In genomic region chr5:78317515-78317914, GRCh38 we compare ENCODE assay signal across 17 cellular contexts. TPM values are rescaled to one million over a fixed set of nuclear protein-coding genes. Genes with fewer than 3 reads are reported as not detected.
DNase-seq lines count a peak whose midpoint lies in the region; FAIRE-seq and TF ChIP-seq lines count a peak whose summit lies in the region.
"Had no signal": no experiment of that assay in that cellular context is flagged by ENCODE, and none has a peak within 500 bp of the region (broad histone marks: within the 10 kb centered on the region; RNA-seq: fewer than 3 reads in every experiment).

No MANE protein-coding gene starts in this region.

- TF ChIP-seq RAD21 in H1 (IDR thresholded peaks at IDR 0.05 in 1 of 2, conservative IDR thresholded peaks at IDR 0.05 in 1 of 2; ENCODE audit: low read depth in 2 of 2, low read length in 2 of 2): no peak

- no peaks in the 10 kb centered on the region for H3K9me2 ChIP-seq in MM.1S (replicated peaks; ENCODE audit: insufficient read depth, low read length)

- TF ChIP-seq EP300 in H1 (IDR thresholded peaks at IDR 0.05; ENCODE audit: borderline replicate concordance in 1 of 2, low read depth in 2 of 2, low read length in 2 of 2): no peak

- 91% methylated on average over 5 of the region's 5 CpGs; no CpG with 5 or more reads in 1 of the 2 experiments for WGBS in H1 (ENCODE audit: extremely low coverage in 1 of 2, insufficient coverage in 1 of 2, insufficient read length in 1 of 2, insufficient replicate concordance in 2 of 2, low coverage in 1 of 2, low lambda C conversion rate in 2 of 2, missing lambda C conversion rate in 1 of 2), 2 experiments
- WGBS in trophoblast cell (ENCODE audit: extremely low coverage, insufficient coverage, insufficient read length): no CpG with 5 or more reads among the region's 5 CpGs

- H4K12ac ChIP-seq in trophoblast cell (ENCODE audit: low read depth, low read length): no peak overlapping the region

- no peak overlapping the region for H3K14ac ChIP-seq in H1 (ENCODE audit: insufficient read length)
- H3K14ac ChIP-seq in trophoblast cell (ENCODE audit: low read length): no peak overlapping the region

- H3K4ac ChIP-seq in H1 (replicated peaks; ENCODE audit: insufficient read length, low read depth, low read length): no peak overlapping the region
- no peak overlapping the region for H3K4ac ChIP-seq in trophoblast cell (ENCODE audit: low read depth, low read length)

- no peak for TF ChIP-seq POLR2A in GM12891 (IDR thresholded peaks at IDR 0.05; ENCODE audit: low read depth, low read length)
- TF ChIP-seq POLR2A in H1 (IDR thresholded peaks at IDR 0.05; ENCODE audit: control extremely low read depth in 1 of 2, low read depth in 2 of 2, low read length in 2 of 2): no peak

- DNase-seq in GM12891 (ENCODE audit: insufficient read length, low spot score) (no peak), MM.1S (no peak), H1 (ENCODE audit: low read depth in 1 of 2, low spot score in 2 of 2) (no peak), trophoblast cell (no peak), GM03348 (ENCODE audit: low spot score) (no peak), NCI-H2081 (lab: John Stamatoyannopoulos, UW) (no peak), NCI-H226 (no peak)
- DNase-seq: AML-193; Caco-2; CD4-positive, alpha-beta T cell had no signal

- no peaks in the 10 kb centered on the region for H3F3A ChIP-seq in MM.1S (ENCODE audit: insufficient read depth, low read length)

- H3K18ac ChIP-seq in H1 (ENCODE audit: extremely low read depth, low read length): no peak overlapping the region
- no peak overlapping the region for H3K18ac ChIP-seq in trophoblast cell (ENCODE audit: low read length)

- H3K9me3 ChIP-seq in MM.1S (replicated peaks; ENCODE audit: insufficient read depth, low read length) (no peaks in the 10 kb centered on the region), H1 (ENCODE audit: insufficient read depth in 2 of 2, low read depth in 1 of 2, low read length in 1 of 2) (peaks cover 0 to 4% of the 10 kb centered on the region in 2 experiments; a peak in 1 of 4 replicates), trophoblast cell (ENCODE audit: insufficient read depth, low read depth, low read length) (no peaks in the 10 kb centered on the region)
- H3K9me3 ChIP-seq: Caco-2, HAP-1 had no signal

- no peak for TF ChIP-seq CTCF in MM.1S (IDR thresholded peaks at IDR 0.05; ENCODE audit: low read length)
- TF ChIP-seq CTCF in H1 (IDR thresholded peaks at IDR 0.05; ENCODE audit: control extremely low read depth in 1 of 3, insufficient read depth in 1 of 3, low read depth in 1 of 3, low read length in 3 of 3): no peak

- H3K27me3 ChIP-seq in MM.1S (replicated peaks; ENCODE audit: insufficient read depth, low read length): no peaks in the 10 kb centered on the region
- H3K27me3 ChIP-seq in H1 (replicated peaks in 1 of 4; ENCODE audit: control insufficient read depth in 3 of 4, extremely low read depth in 1 of 4, insufficient read depth in 3 of 4, low read length in 3 of 4): no peaks in the 10 kb centered on the region
- H3K27me3 ChIP-seq in trophoblast cell (ENCODE audit: insufficient read depth, low read length): no peaks in the 10 kb centered on the region

- H2AFZ ChIP-seq in MM.1S (ENCODE audit: low read length) (0 out of 2 replicates have a peak overlapping the region, but pooled peaks have one; percentile 11), H1 (ENCODE audit: low read length) (0 out of 2 replicates have a peak overlapping the region, but pooled peaks have one; percentile 22), trophoblast cell (ENCODE audit: insufficient read depth, low read length, poor library complexity) (no peak overlapping the region)

- H4K20me1 ChIP-seq in MM.1S (ENCODE audit: insufficient read depth, low read length) (no peaks in the 10 kb centered on the region), H1 (replicated peaks in 1 of 2; ENCODE audit: control insufficient read depth in 1 of 2, insufficient read depth in 2 of 2, low read length in 2 of 2) (no peaks in the 10 kb centered on the region)

- CTCF ChIA-PET in H1 (lab: Charles Lee; ENCODE audit: partially characterized antibody): interaction anchor here (0.6 kb wide), 1 partner anchor 681 kb away, joined by 3 read pairs; no protein-coding TSS in a partner anchor

- H3K4me1 ChIP-seq in MM.1S (ENCODE audit: low read length): no peaks in the 10 kb centered on the region
- H3K4me1 ChIP-seq in H1 (replicated peaks in 1 of 4; ENCODE audit: control insufficient read depth in 3 of 4, insufficient read depth in 4 of 4, low read length in 3 of 4): no peaks in the 10 kb centered on the region
- H3K4me1 ChIP-seq in trophoblast cell (ENCODE audit: control insufficient read depth in 1 of 2, insufficient read depth in 2 of 2, low read length in 2 of 2): no peaks in the 10 kb centered on the region
- H3K4me1 ChIP-seq: A549, Caco-2 had no signal

- POLR2A ChIA-PET in H1 (lab: Charles Lee; ENCODE audit: partially characterized antibody): interaction anchor here (1.3 kb wide), 1 partner anchor 172 kb away, joined by 3 read pairs; no protein-coding TSS in a partner anchor

- H3K4me3 ChIP-seq in MM.1S (ENCODE audit: low read length): no peak overlapping the region
- H3K4me3 ChIP-seq in H1 (ENCODE audit: extremely low read depth in 1 of 4, insufficient read depth in 2 of 4, low read depth in 3 of 4, low read length in 4 of 4): no peak overlapping the region
- no peak overlapping the region for H3K4me3 ChIP-seq in trophoblast cell (ENCODE audit: low read depth, low read length)
- H3K4me3 ChIP-seq: A549, HAP-1 had no signal

- H3K36me3 ChIP-seq in MM.1S (replicated peaks; ENCODE audit: insufficient read depth, low read length) (no peaks in the 10 kb centered on the region), H1 (ENCODE audit: control insufficient read depth in 2 of 4, insufficient read depth in 4 of 4, low read length in 3 of 4) (no peaks in the 10 kb centered on the region), trophoblast cell (ENCODE audit: control insufficient read depth in 1 of 2, insufficient read depth in 2 of 2, low read length in 2 of 2) (no peaks in the 10 kb centered on the region)
- H3K36me3 ChIP-seq: HAP-1 had no signal

- H2BK5ac ChIP-seq in H1 (ENCODE audit: low read depth, low read length) (no peak overlapping the region), trophoblast cell (ENCODE audit: low read depth, low read length, poor library complexity) (no peak overlapping the region)

- H3K79me1 ChIP-seq in H1 (ENCODE audit: low read depth, low read length) (no peaks in the 10 kb centered on the region), trophoblast cell (ENCODE audit: low read length) (no peaks in the 10 kb centered on the region)

- H3K23ac ChIP-seq in H1 (ENCODE audit: insufficient read length) (no peak overlapping the region), trophoblast cell (ENCODE audit: low read length) (peak overlapping the region; percentile 45)

- H2BK12ac ChIP-seq in H1 (ENCODE audit: low read depth, low read length): no peak overlapping the region
- H2BK12ac ChIP-seq in trophoblast cell (ENCODE audit: low read length): no peak overlapping the region

- H2AK5ac ChIP-seq in H1 (ENCODE audit: low read depth, low read length): no peak overlapping the region
- H2AK5ac ChIP-seq in trophoblast cell (ENCODE audit: low read length): no peak overlapping the region

- H2BK20ac ChIP-seq in H1 (ENCODE audit: low read length): no peak overlapping the region

- H3K79me2 ChIP-seq in MM.1S (ENCODE audit: low read length): no peaks in the 10 kb centered on the region
- no peaks in the 10 kb centered on the region for H3K79me2 ChIP-seq in H1 (ENCODE audit: control insufficient read depth in 1 of 2, insufficient read depth in 2 of 2, low read length in 2 of 2)
- no peaks in the 10 kb centered on the region for H3K79me2 ChIP-seq in trophoblast cell (ENCODE audit: control insufficient read depth, insufficient read depth, low read length, poor library complexity)

- H3K9ac ChIP-seq in MM.1S (ENCODE audit: low read length) (no peak overlapping the region), H1 (replicated peaks in 1 of 4; ENCODE audit: extremely low read depth in 1 of 4, low read depth in 3 of 4, low read length in 3 of 4) (no peak overlapping the region), trophoblast cell (ENCODE audit: low read length) (no peak overlapping the region)

- H4K91ac ChIP-seq in H1 (replicated peaks; ENCODE audit: insufficient read length, low read length) (no peak overlapping the region), trophoblast cell (ENCODE audit: low read depth, low read length) (no peak overlapping the region)

- H2BK120ac ChIP-seq in H1 (replicated peaks; ENCODE audit: low read depth, low read length): no peak overlapping the region
- no peak overlapping the region for H2BK120ac ChIP-seq in trophoblast cell (ENCODE audit: insufficient read depth, low read length, poor library complexity)

- no peak overlapping the region for H3K27ac ChIP-seq in MM.1S (ENCODE audit: low read length)
- H3K27ac ChIP-seq in H1 (ENCODE audit: low read depth, low read length): no peak overlapping the region
- H3K27ac ChIP-seq in trophoblast cell (ENCODE audit: low read depth, low read length): no peak overlapping the region
- H3K27ac ChIP-seq: 22Rv1, A549, C4-2B had no signal

- FAIRE-seq in GM12891 (lab: Jason Lieb, UNC) (peak; percentile 56), H1 (lab: Jason Lieb, UNC) (no peak)
- FAIRE-seq: A549, D721Med, G401.6, HepG2 had no signal

- H4K5ac ChIP-seq in H1 (ENCODE audit: insufficient read length, low read depth, low read length): no peak overlapping the region

- H4K8ac ChIP-seq in H1 (ENCODE audit: extremely low read depth, insufficient read depth, low read length): no peak overlapping the region
- no peak overlapping the region for H4K8ac ChIP-seq in trophoblast cell (ENCODE audit: low read depth, low read length)

- no peak overlapping the region for H3K56ac ChIP-seq in H1 (replicated peaks; ENCODE audit: insufficient read length, low read depth, low read length)

- no peak overlapping the region for H3K4me2 ChIP-seq in MM.1S (ENCODE audit: low read depth, low read length)
- H3K4me2 ChIP-seq in H1 (ENCODE audit: insufficient read depth in 1 of 2, low read depth in 2 of 2, low read length in 2 of 2): no peak overlapping the region
- H3K4me2 ChIP-seq in trophoblast cell (ENCODE audit: low read length): no peak overlapping the region
- H3K4me2 ChIP-seq: A549 had no signal

- H3K23me2 ChIP-seq in H1 (ENCODE audit: low read depth, low read length): no peaks in the 10 kb centered on the region

- no peak overlapping the region for H2BK15ac ChIP-seq in H1 (ENCODE audit: low read length)

RNA-seq across cellular contexts. Expression of gene AP3B1, which starts 23.0 kb away (rescaled TPM):
- 31.3 TPM for polyA plus RNA-seq in GM12891 (2012; ENCODE audit: low read depth, missing spikeins)
- 48.3 and 50.0 TPM in 2 replicates for total RNA-seq in H1 (2021; fragmentation: NEBNext Ultra II Directional; extraction: Animal tissue kit (Norgen Biotek cat#: 25700))
- polyA plus RNA-seq in H1 (2011; rRNA removed): 23.3 and 45.8 TPM in 2 replicates
- 29.7 TPM for polyA plus RNA-seq in H1 (2011; cell fraction: cytosol; rRNA removed)
- polyA plus RNA-seq in H1 (2011; cell fraction: nucleus; rRNA removed): 21.7 TPM
- polyA plus RNA-seq in H1 (2012, experiment 1 of 2): 28.3 to 40.9 TPM (median 32.4 TPM) in 4 replicates
- polyA plus RNA-seq in H1 (2012, experiment 2 of 2): 3.2 TPM
- polyA plus RNA-seq in H1 (2013, experiment 1 of 2): 41.3 TPM
- polyA plus RNA-seq in H1 (2013, experiment 2 of 2): 37.0 TPM
- 45.1 and 74.4 TPM in 2 replicates for polyA minus RNA-seq in H1 (2011; rRNA and poly(A)+ RNA removed)
- polyA minus RNA-seq in H1 (2011; cell fraction: cytosol; rRNA and poly(A)+ RNA removed): 24.5 TPM
- 68.7 TPM for polyA minus RNA-seq in H1 (2011; cell fraction: nucleus; rRNA and poly(A)+ RNA removed)
- polyA plus RNA-seq in trophoblast cell (2013): 37.4 and 37.5 TPM in 2 replicates

RNA-seq across cellular contexts. Expression of gene SCAMP1, which starts 42.9 kb away (rescaled TPM):
- 5.0 TPM for polyA plus RNA-seq in GM12891 (2012; ENCODE audit: low read depth, missing spikeins)
- 51.4 and 55.9 TPM in 2 replicates for total RNA-seq in H1 (2021; fragmentation: NEBNext Ultra II Directional; extraction: Animal tissue kit (Norgen Biotek cat#: 25700))
- 10.9 and 18.6 TPM in 2 replicates for polyA plus RNA-seq in H1 (2011; rRNA removed)
- 15.6 TPM for polyA plus RNA-seq in H1 (2011; cell fraction: cytosol; rRNA removed)
- 15.8 TPM for polyA plus RNA-seq in H1 (2011; cell fraction: nucleus; rRNA removed)
- polyA plus RNA-seq in H1 (2012, experiment 1 of 2): 21.5 to 33.7 TPM (median 28.5 TPM) in 4 replicates
- 1.8 TPM for polyA plus RNA-seq in H1 (2012, experiment 2 of 2)
- polyA plus RNA-seq in H1 (2013, experiment 1 of 2): 29.2 TPM
- polyA plus RNA-seq in H1 (2013, experiment 2 of 2): 37.5 TPM
- polyA minus RNA-seq in H1 (2011; rRNA and poly(A)+ RNA removed): 63.6 and 110 TPM in 2 replicates
- 39.1 TPM for polyA minus RNA-seq in H1 (2011; cell fraction: cytosol; rRNA and poly(A)+ RNA removed)
- polyA minus RNA-seq in H1 (2011; cell fraction: nucleus; rRNA and poly(A)+ RNA removed): 66.7 TPM
- 16.7 and 18.6 TPM in 2 replicates for polyA plus RNA-seq in trophoblast cell (2013)
